ENCODE assay signal across 10 cellular contexts in the genomic region with DNA sequence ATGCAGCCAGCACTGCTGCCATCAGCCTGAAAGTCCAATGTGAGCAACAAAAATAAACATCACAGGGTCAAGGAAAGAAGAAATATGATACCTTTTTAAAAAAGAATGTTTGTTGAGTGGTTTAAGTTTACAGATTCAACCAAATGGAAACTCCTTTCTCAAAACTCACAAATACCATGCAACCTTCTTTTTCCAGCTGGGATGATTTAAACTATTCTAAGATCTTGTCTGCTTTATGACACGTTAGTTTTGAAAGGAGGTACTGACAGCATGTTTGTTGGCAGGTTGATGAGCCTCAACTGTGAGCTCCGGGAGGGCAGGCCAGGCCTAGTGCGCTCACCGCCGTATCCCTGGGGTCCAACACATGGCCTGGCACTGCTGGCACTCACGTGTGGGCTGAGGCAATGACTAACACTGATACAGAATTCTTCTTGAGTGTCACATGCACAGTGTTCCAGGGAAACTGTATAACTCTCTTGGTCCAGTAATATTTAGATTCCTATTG. TPM values are rescaled to one million over a fixed set of nuclear protein-coding genes. Genes with fewer than 3 reads are reported as not detected.
A peak's percentile ranks its signal among the peaks of the same experiment; 100 is the strongest.
DNase-seq lines count a peak whose midpoint lies in the region; ATAC-seq, FAIRE-seq and TF ChIP-seq lines count a peak whose summit lies in the region.
"Had no signal": no experiment of that assay in that cellular context is flagged by ENCODE, and none has a peak within 500 bp of the region (broad histone marks: within the 10 kb centered on the region; RNA-seq: fewer than 3 reads in every experiment).

No MANE protein-coding gene starts in this region.

- no peak for TF ChIP-seq EP300 in esophagus muscularis mucosa (IDR thresholded peaks at IDR 0.05)

- intact Hi-C loops in esophagus muscularis mucosa (cut with DNase I): no loop called here

- no peak for DNase-seq in stimulated activated naive CD8-positive, alpha-beta T cell treated with anti-CD3 and anti-CD28 coated beads, Interleukin-15, amount 100 ng/mL, for 72 hours
- no peak for DNase-seq in stimulated activated naive CD8-positive, alpha-beta T cell treated with anti-CD3 and anti-CD28 coated beads, Interleukin-15, Interleukin-2, amounts not matched to agents 100 U/mL and 50 U/mL, for 24 hours
- DNase-seq in esophagus muscularis mucosa (ENCODE audit: extremely low spot score): no peak
- DNase-seq in SKM-1 (lab: John Stamatoyannopoulos, UW; ENCODE audit: unreplicated experiment): no peak
- DNase-seq in GM12891 (ENCODE audit: insufficient read length, low spot score): no peak

- H3K27me3 Mint-ChIP-seq in stimulated activated naive CD8-positive, alpha-beta T cell treated with anti-CD3 and anti-CD28 coated beads, Interleukin-15, amount 100 ng/mL, for 72 hours: no peaks in the 10 kb centered on the region

- H3K4me3 ChIP-seq in esophagus muscularis mucosa: no peak overlapping the region
- H3K4me3 ChIP-seq in muscle layer of duodenum (ENCODE audit: low read depth in 1 of 2, low read length in 2 of 2): no peak overlapping the region
- H3K4me3 ChIP-seq: dorsolateral prefrontal cortex had no signal

- TF ChIP-seq POLR2A in esophagus muscularis mucosa (IDR thresholded peaks at IDR 0.05; ENCODE audit: low read depth) (no peak), GM12891 (IDR thresholded peaks at IDR 0.05; ENCODE audit: low read depth, low read length) (no peak)

- H3K4me1 ChIP-seq in esophagus muscularis mucosa (peaks cover 85 to 100% (median 98%) of the 10 kb centered on the region in 4 donors), muscle layer of duodenum (ENCODE audit: control insufficient read depth in 1 of 2, insufficient read depth in 2 of 2, low read length in 2 of 2) (peaks cover 23 to 64% of the 10 kb centered on the region in 2 donors)

- H3K36me3 ChIP-seq in esophagus muscularis mucosa: no peaks in the 10 kb centered on the region
- H3K36me3 ChIP-seq in muscle layer of duodenum (ENCODE audit: control insufficient read depth in 1 of 2, insufficient read depth in 2 of 2, low read length in 2 of 2): no peaks in the 10 kb centered on the region

- H3K4me1 Mint-ChIP-seq in stimulated activated naive CD8-positive, alpha-beta T cell treated with anti-CD3 and anti-CD28 coated beads, Interleukin-15, amount 100 ng/mL, for 72 hours: peaks cover 34% of the 10 kb centered on the region

- H3K27me3 ChIP-seq in esophagus muscularis mucosa (no peaks in the 10 kb centered on the region), muscle layer of duodenum (ENCODE audit: low read depth, low read length) (no peaks in the 10 kb centered on the region)
- H3K27me3 ChIP-seq: dorsolateral prefrontal cortex had no signal

- peaks cover 6 to 9% of the 10 kb centered on the region in 2 donors for H3K9me3 Mint-ChIP-seq in stimulated activated naive CD8-positive, alpha-beta T cell treated with anti-CD3 and anti-CD28 coated beads, Interleukin-15, amount 100 ng/mL, for 72 hours

- ATAC-seq in stimulated activated naive CD8-positive, alpha-beta T cell treated with anti-CD3 and anti-CD28 coated beads, Interleukin-15, amount 100 ng/mL, for 72 hours: no peak
- no peak for ATAC-seq in stimulated activated naive CD8-positive, alpha-beta T cell treated with anti-CD3 and anti-CD28 coated beads, Interleukin-15, Interleukin-2, amounts not matched to agents 100 U/mL and 50 U/mL, for 24 hours
- no peak for ATAC-seq in GM18858 (IDR thresholded peaks at IDR 0.05; ENCODE audit: unreplicated experiment)
- ATAC-seq in HG03280 (IDR thresholded peaks at IDR 0.05; ENCODE audit: unreplicated experiment): no peak

- H3K4me3 Mint-ChIP-seq in stimulated activated naive CD8-positive, alpha-beta T cell treated with anti-CD3 and anti-CD28 coated beads, Interleukin-15, amount 100 ng/mL, for 72 hours: no peak overlapping the region
- H3K4me3 Mint-ChIP-seq: T-helper 1 cell treated with Interleukin-12 subunit alpha and Interleukin-12 subunit beta and Interleukin-4 antibody, amounts not matched to agents 30 μg/mL and 1 μg/mL, for 36 hours had no signal

- TF ChIP-seq CTCF in esophagus muscularis mucosa (IDR thresholded peaks at IDR 0.05): no peak

- 52% methylated on average over 6 of the region's 6 CpGs for WGBS in esophagus muscularis mucosa

- H3K9me3 ChIP-seq in esophagus muscularis mucosa (no peaks in the 10 kb centered on the region), muscle layer of duodenum (ENCODE audit: control insufficient read depth in 1 of 2, low read length in 2 of 2) (no peaks in the 10 kb centered on the region)

- peak overlapping the region; percentile 2 to 9 for H3K27ac Mint-ChIP-seq in stimulated activated naive CD8-positive, alpha-beta T cell treated with anti-CD3 and anti-CD28 coated beads, Interleukin-15, amount 100 ng/mL, for 72 hours
- H3K27ac Mint-ChIP-seq: T-helper 1 cell treated with Interleukin-12 subunit alpha and Interleukin-12 subunit beta and Interleukin-4 antibody, amounts not matched to agents 30 μg/mL and 1 μg/mL, for 36 hours had no signal

- FAIRE-seq in GM12891 (lab: Jason Lieb, UNC): no peak

- H3K27ac ChIP-seq in esophagus muscularis mucosa (replicated peaks in 1 of 4) (peak overlapping the region; percentile 73 to 77 (median 76)), muscle layer of duodenum (ENCODE audit: low read length) (peak overlapping the region; percentile 78)

TF ChIP-seq in GM12891, 5 proteins besides CTCF, POLR2A, EP300 and RAD21:
- TF ChIP-seq POLR2AphosphoS5 (IDR thresholded peaks at IDR 0.05; ENCODE audit: low read depth, low read length) (no peak), POU2F2 (IDR thresholded peaks at IDR 0.05; ENCODE audit: low read depth, low read length) (no peak), PAX5 (IDR thresholded peaks at IDR 0.05; ENCODE audit: insufficient read depth, low read length, severe bottlenecking) (no peak), TAF1 (IDR thresholded peaks at IDR 0.05; ENCODE audit: low read depth, low read length) (no peak), SPI1 (IDR thresholded peaks at IDR 0.05; ENCODE audit: low read depth, low read length) (no peak)

RNA-seq across cellular contexts. Expression of a gene that starts 46.7 kb away (rescaled TPM):
- total RNA-seq in esophagus muscularis mucosa: 10 to 100 TPM; 49.8 to 93.8 (median 77.0) TPM
- polyA plus RNA-seq in GM12891 (2012; ENCODE audit: low read depth, missing spikeins): 2.2 TPM
